ENCODE assay signal across 9 cellular contexts in genomic region chr2:71742953-71743601, GRCh38.
DNase-seq lines count a peak whose midpoint lies in the region; ATAC-seq and TF ChIP-seq lines count a peak whose summit lies in the region.
"Had no signal": no experiment of that assay in that cellular context is flagged by ENCODE, and none has a peak within 500 bp of the region (broad histone marks: within the 10 kb centered on the region; RNA-seq: fewer than 3 reads in every experiment).

No MANE protein-coding gene starts in this region.

- no peaks in the 10 kb centered on the region for H4K20me1 ChIP-seq in HCT116 (ENCODE audit: insufficient read depth)

- peak overlapping the region; percentile 26; the same call in 1 of the 2 replicates for H3K9ac ChIP-seq in HCT116 (ENCODE audit: low read length)

- intact Hi-C loops in HCT116 (cut with micrococcal nuclease) = no loop called here
- intact Hi-C loops in adrenal gland (cut with DNase I) = no loop called here

- H3K9me3 ChIP-seq in HCT116 (ENCODE audit: control insufficient read depth in 1 of 2, insufficient read depth in 1 of 2, low read depth in 1 of 2, low read length in 2 of 2) (no peaks in the 10 kb centered on the region), adrenal gland (replicated peaks in 1 of 3) (no peaks in the 10 kb centered on the region)

- peak overlapping the region; percentile 76 for H2AFZ ChIP-seq in HCT116 (ENCODE audit: low read depth, low read length, poor library complexity, severe bottlenecking)

- no peaks in the 10 kb centered on the region for H3K9me2 ChIP-seq in HCT116 (ENCODE audit: insufficient read depth)

- H3K27ac ChIP-seq in HCT116 (ENCODE audit: low read depth, low read length) = peak overlapping the region; percentile 54
- H3K27ac ChIP-seq in adrenal gland = peak overlapping the region in 1 of 5 donors; percentile 13

- H3K4me2 ChIP-seq in HCT116 (ENCODE audit: low read length) = peak overlapping the region; percentile 67

- peak; percentile 12; the same call in 1 of the 2 replicates for TF ChIP-seq RAD21 in HCT116 (IDR thresholded peaks at IDR 0.05; ENCODE audit: low read depth)

- no TSS peak for BruUV-seq in HCT116 (replicated peaks; lab: Mats Ljungman, UMichigan)

- POLR2A ChIA-PET in HCT116 (lab: Charles Lee) = no interaction called here

- DNase-seq in HCT116 (ENCODE audit: low read depth, low spot score) = peak; percentile 74
- peak; percentile 80 to 94 (median 90) for DNase-seq in adrenal gland
- DNase-seq in hepatic stellate cell (ENCODE audit: low spot score) = peak; percentile 76
- DNase-seq in smooth muscle cell of the brain vasculature (ENCODE audit: low read depth, low spot score) = peak; percentile 83
- DNase-seq in activated CD4-positive, alpha-beta T cell treated with anti-CD3 and anti-CD28 coated beads for 48 hours = no peak
- no peak for DNase-seq in NCI-H524 (lab: John Stamatoyannopoulos, UW)
- no peak for DNase-seq in NCI-H187 (lab: John Stamatoyannopoulos, UW)
- DNase-seq: stimulated activated CD4-positive, alpha-beta T cell treated with anti-CD3 and anti-CD28 coated beads, Interleukin-15, amount 100 ng/mL, for 24 hours had no signal

- ATAC-seq in HCT116 = peak; percentile 84
- ATAC-seq in GM19328 (IDR thresholded peaks at IDR 0.05; ENCODE audit: unreplicated experiment) = no peak

- CTCF ChIA-PET in HCT116 (lab: Charles Lee) = no interaction called here

- TF ChIP-seq POLR2A in HCT116 (IDR thresholded peaks at IDR 0.05; ENCODE audit: borderline replicate concordance, extremely low read depth, insufficient read depth, insufficient read length) = no peak
- TF ChIP-seq POLR2A in adrenal gland (IDR thresholded peaks at IDR 0.05) = no peak

- RAD21 ChIA-PET in HCT116 (lab: Charles Lee; ENCODE audit: low non-redundant PET in 1 of 2, low total read pairs in 2 of 2, uncharacterized antibody in 2 of 2, unreplicated experiment in 2 of 2) = interaction anchor here in 1 of 2 experiments (0.6 kb wide), 1 partner anchor 55 kb away, joined by 3 read pairs; no protein-coding TSS in a partner anchor

- H3K79me2 ChIP-seq in HCT116 (ENCODE audit: insufficient read depth, low read length) = no peaks in the 10 kb centered on the region

- H3K4me3 ChIP-seq in HCT116 (replicated peaks in 1 of 2; ENCODE audit: low read depth in 1 of 2, low read length in 2 of 2) (no peak overlapping the region), adrenal gland (no peak overlapping the region)

- H3K27me3 ChIP-seq in HCT116 (ENCODE audit: insufficient read depth, low read length) = no peaks in the 10 kb centered on the region
- H3K27me3 ChIP-seq in adrenal gland = peaks cover 7% of the 10 kb centered on the region

- TF ChIP-seq CTCF in HCT116 (IDR thresholded peaks at IDR 0.05 in 2 of 3, conservative IDR thresholded peaks at IDR 0.05 in 1 of 3; ENCODE audit: borderline replicate concordance in 1 of 3, insufficient read depth in 1 of 3, low read depth in 2 of 3, low read length in 2 of 3) = no peak
- no peak for TF ChIP-seq CTCF in adrenal gland (IDR thresholded peaks at IDR 0.05)

- H3K36me3 ChIP-seq in HCT116 (ENCODE audit: control insufficient read depth in 1 of 2, insufficient read depth in 2 of 2, low read length in 2 of 2) (no peaks in the 10 kb centered on the region), adrenal gland (replicated peaks in 1 of 2) (no peaks in the 10 kb centered on the region)

- H3K4me1 ChIP-seq in HCT116 (ENCODE audit: control insufficient read depth in 1 of 2, insufficient read depth in 2 of 2, low read length in 2 of 2) (peaks cover 47 to 51% of the 10 kb centered on the region in 2 experiments), adrenal gland (replicated peaks in 1 of 2) (peaks cover 0 to 11% of the 10 kb centered on the region in 2 donors)

- WGBS in adrenal gland, 4 donors = 46 to 63% (median 56%) methylated on average over 16 of the region's 16 CpGs

TF ChIP-seq in HCT116, 20 proteins besides CTCF, POLR2A, EP300 and RAD21:
- TF ChIP-seq ATF3 (IDR thresholded peaks at IDR 0.05) = no peak
- no peak for TF ChIP-seq EGR1 (IDR thresholded peaks at IDR 0.05; ENCODE audit: low read depth)
- TF ChIP-seq, protein P1, sequence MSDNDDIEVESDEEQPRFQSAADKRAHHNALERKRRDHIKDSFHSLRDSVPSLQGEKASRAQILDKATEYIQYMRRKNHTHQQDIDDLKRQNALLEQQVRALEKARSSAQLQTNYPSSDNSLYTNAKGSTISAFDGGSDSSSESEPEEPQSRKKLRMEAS (IDR thresholded peaks at IDR 0.05) = no peak
- peak; percentile 94 for TF ChIP-seq JUND (IDR thresholded peaks at IDR 0.05)
- TF ChIP-seq CBX3 (IDR thresholded peaks at IDR 0.05; ENCODE audit: low read depth) = 0 out of 2 replicates have a peak, but pooled peaks have one; percentile 67
- no peak for TF ChIP-seq REST (IDR thresholded peaks at IDR 0.05; ENCODE audit: low read depth)
- TF ChIP-seq ZNF274 (IDR thresholded peaks at IDR 0.05; ENCODE audit: low read depth, low read length) = no peak
- no peak for TF ChIP-seq ZFX (IDR thresholded peaks at IDR 0.05)
- TF ChIP-seq EZH2phosphoT487 (IDR thresholded peaks at IDR 0.05; ENCODE audit: borderline replicate concordance) = no peak
- peak; percentile 28 for TF ChIP-seq YY1 (IDR thresholded peaks at IDR 0.05; ENCODE audit: extremely low read depth, insufficient replicate concordance, low read depth, low read length)
- TF ChIP-seq TCF7L2 (IDR thresholded peaks at IDR 0.05; ENCODE audit: borderline replicate concordance, extremely low read depth, insufficient read depth, insufficient read length) = peak; percentile 26
- peak; percentile 62 for TF ChIP-seq ZBTB33 (IDR thresholded peaks at IDR 0.05; ENCODE audit: extremely low read depth, insufficient replicate concordance, low read length)
- TF ChIP-seq SIN3A (IDR thresholded peaks at IDR 0.05; ENCODE audit: low read depth) = peak; percentile 91; the same call in 1 of the 2 replicates
- TF ChIP-seq EZH2 (IDR thresholded peaks at IDR 0.05) = no peak
- peak; percentile 52; the same call in 1 of the 2 replicates for TF ChIP-seq SRF (IDR thresholded peaks at IDR 0.05; ENCODE audit: low read depth)
- TF ChIP-seq SP1 (IDR thresholded peaks at IDR 0.05; ENCODE audit: low read depth) = peak; percentile 88
- no peak for TF ChIP-seq ELF1 (IDR thresholded peaks at IDR 0.05; ENCODE audit: borderline replicate concordance, low read depth)
- peak; percentile 71; the same call in 1 of the 2 replicates for TF ChIP-seq POLR2AphosphoS5 (IDR thresholded peaks at IDR 0.05; ENCODE audit: low read depth, low read length)
- peak; percentile 99 for TF ChIP-seq FOSL1 (IDR thresholded peaks at IDR 0.05; ENCODE audit: low read depth)
- TF ChIP-seq CEBPB (IDR thresholded peaks at IDR 0.05; ENCODE audit: low read depth) = no peak

Comparison
In these comparisons a context has a peak if more than half of its experiments do, and no peak if none do; other contexts are left out.
1. DNase-seq: peak in HCT116 (single experiment), adrenal gland (7 of 7), hepatic stellate cell (single experiment) and smooth muscle cell of the brain vasculature (single experiment); none in activated CD4-positive, alpha-beta T cell treated with anti-CD3 and anti-CD28 coated beads for 48 hours (single experiment), NCI-H524 (0 of 2) and NCI-H187 (0 of 2).